14 cellular contexts compared by ENCODE assay signal in the genomic region with DNA sequence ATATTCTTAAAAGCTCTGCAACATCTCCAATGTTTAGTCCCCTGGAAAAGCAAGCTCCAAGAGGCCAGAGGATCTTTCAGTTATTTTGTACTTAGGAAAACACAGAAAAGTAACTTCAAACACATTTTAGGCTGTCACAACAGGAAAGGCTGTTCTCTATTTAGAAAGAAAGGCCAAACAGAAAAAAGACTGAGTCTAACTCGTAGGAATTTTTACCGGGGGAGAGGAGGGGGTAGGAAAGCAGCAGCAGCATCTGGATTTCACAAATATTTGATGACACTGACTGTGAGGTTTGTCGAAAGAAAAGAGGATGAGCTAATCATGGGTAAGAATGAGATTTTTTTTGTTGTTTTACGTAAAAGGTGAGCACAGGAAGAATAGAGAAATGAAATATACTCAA.
DNase-seq lines count a peak whose midpoint lies in the region; TF ChIP-seq lines count a peak whose summit lies in the region.
"Had no signal": no experiment of that assay in that cellular context is flagged by ENCODE, and none has a peak within 500 bp of the region (broad histone marks: within the 10 kb centered on the region; RNA-seq: fewer than 3 reads in every experiment).

No MANE protein-coding gene starts in this region.

- H3K9me3 Mint-ChIP-seq in nephron: no peaks in the 10 kb centered on the region

- no peaks in the 10 kb centered on the region for H3K9me2 ChIP-seq in PC-9 (ENCODE audit: insufficient read depth)

- CTCF ChIA-PET in PC-9 (lab: Charles Lee): no interaction called here

- intact Hi-C loops in PC-9 (cut with micrococcal nuclease; ENCODE audit: unreplicated experiment): no loop called here

- no peaks in the 10 kb centered on the region for H3K27me3 ChIP-seq in PC-9 (ENCODE audit: insufficient read depth, low read depth)

- H3K79me2 ChIP-seq in PC-9 (ENCODE audit: low read depth): peaks cover 12% of the 10 kb centered on the region; the same call in 1 of the 2 replicates

- BruUV-seq in PC-9 (replicated peaks; lab: Mats Ljungman, UMichigan): no TSS peak

- H3K9me3 ChIP-seq in PC-9 (ENCODE audit: insufficient read depth, low read depth): no peaks in the 10 kb centered on the region

- POLR2A ChIA-PET in PC-9 (lab: Charles Lee; ENCODE audit: unreplicated experiment): no interaction called here

- no peak overlapping the region for H2AFZ ChIP-seq in PC-9

- H3K4me1 Mint-ChIP-seq in nephron: peaks cover 20% of the 10 kb centered on the region

- H3K36me3 Mint-ChIP-seq in nephron (ENCODE audit: low read depth): peaks cover 7% of the 10 kb centered on the region

- 0 out of 2 replicates have a peak, but pooled peaks cover 6% of the 10 kb centered on the region for H3F3A ChIP-seq in PC-9 (ENCODE audit: insufficient read depth, low read depth)

- H3K36me3 ChIP-seq in PC-9 (ENCODE audit: low read depth): no peaks in the 10 kb centered on the region

- peak overlapping the region; percentile 47 to 83 (median 54) for H3K27ac Mint-ChIP-seq in nephron

- no peaks in the 10 kb centered on the region for H3K4me1 ChIP-seq in PC-9 (replicated peaks; ENCODE audit: insufficient read depth)

- H3K4me3 ChIP-seq in AG09309 (ENCODE audit: control insufficient read depth, low read depth, low read length) (no peak overlapping the region), PC-9 (no peak overlapping the region)
- H3K4me3 ChIP-seq: lung had no signal

- H3K27me3 Mint-ChIP-seq in nephron (ENCODE audit: low read depth): no peaks in the 10 kb centered on the region

- no peak overlapping the region for H3K4me2 ChIP-seq in PC-9

- H3K27ac ChIP-seq in PC-9: peak overlapping the region; percentile 6; the same call in 1 of the 2 replicates

- TF ChIP-seq CTCF in AG09309 (IDR thresholded peaks at IDR 0.05; ENCODE audit: control insufficient read depth, insufficient read depth, low read depth, low read length, missing control alignments) (no peak), PC-9 (conservative IDR thresholded peaks at IDR 0.05) (no peak), nephron (IDR thresholded peaks at IDR 0.05; ENCODE audit: unreplicated experiment in 3 of 3) (no peak)

- H3K4me3 Mint-ChIP-seq in nephron: no peak overlapping the region

- DNase-seq in AG09309 (ENCODE audit: low read depth) (peak; percentile 41), PC-9 (no peak), fibroblast of gingiva (ENCODE audit: low read depth) (peak; percentile 82), GM19238 (ENCODE audit: insufficient read length, low spot score) (no peak), DMS114 treated with DMSO at 0.1 percent for 48 hours (lab: John Stamatoyannopoulos, UW; ENCODE audit: unreplicated experiment) (no peak), NCI-H2107 (lab: John Stamatoyannopoulos, UW) (no peak)
- no peak for DNase-seq in activated CD8-positive, alpha-beta memory T cell treated with anti-CD3 and anti-CD28 coated beads, Interleukin-2, amount 50 U/mL, for 4 hours
- DNase-seq: activated T-cell treated with anti-CD3 and anti-CD28 coated beads for 4 hours; hippocampal formation; NCI-H774; posterior cingulate gyrus; stimulated activated CD4-positive, alpha-beta T cell treated with anti-CD3 and anti-CD28 coated beads, Interleukin-2, amount 100 ng/mL, for 24 hours had no signal

- H4K20me1 ChIP-seq in PC-9 (ENCODE audit: insufficient read depth): peaks cover 9% of the 10 kb centered on the region

Comparison
In these comparisons a context has a peak if more than half of its experiments do, and no peak if none do; other contexts are left out.
1. DNase-seq: peak in AG09309 (single experiment) and fibroblast of gingiva (single experiment); none in PC-9 (0 of 2), GM19238 (single experiment), DMS114 treated with DMSO at 0.1 percent for 48 hours (single experiment), activated CD8-positive, alpha-beta memory T cell treated with anti-CD3 and anti-CD28 coated beads, Interleukin-2, amount 50 U/mL, for 4 hours (single experiment) and NCI-H2107 (single experiment).